8 cellular contexts compared by ENCODE assay signal in the genomic region with DNA sequence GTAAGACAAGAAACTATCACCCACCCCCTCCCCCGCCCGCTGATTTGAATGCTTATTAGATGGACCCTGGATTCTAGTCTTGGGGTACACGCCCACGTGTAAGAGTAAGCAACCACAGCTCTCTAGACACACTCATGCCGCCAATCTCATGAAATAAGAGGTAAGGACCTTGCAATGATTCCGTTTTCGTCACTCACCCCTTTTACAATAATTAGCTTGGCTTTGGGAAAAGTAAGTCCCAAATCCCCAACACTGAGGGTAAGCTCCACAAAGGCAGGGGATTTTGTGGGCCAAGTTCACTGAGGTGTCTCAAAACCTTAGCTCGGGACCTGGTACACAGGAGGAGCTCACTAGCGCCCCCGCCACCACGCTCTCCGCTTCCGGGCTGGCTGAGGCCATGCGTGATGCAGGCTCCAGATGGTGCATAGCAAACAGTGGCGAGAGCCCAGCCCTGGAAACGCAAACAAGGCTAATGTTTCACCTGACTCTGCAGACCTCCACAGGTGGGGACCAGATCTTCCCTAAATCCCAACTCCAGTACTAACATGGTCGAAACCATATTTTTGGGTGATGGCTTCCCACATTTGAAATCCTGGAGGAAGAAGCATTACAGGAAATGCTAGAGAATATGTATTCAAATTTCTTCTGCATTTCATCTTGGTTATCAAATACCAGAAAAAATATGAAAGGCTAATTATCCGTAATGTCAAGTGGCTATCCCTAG. TPM values are rescaled to one million over a fixed set of nuclear protein-coding genes. Genes with fewer than 3 reads are reported as not detected.
DNase-seq lines count a peak whose midpoint lies in the region; ATAC-seq and TF ChIP-seq lines count a peak whose summit lies in the region.

No MANE protein-coding gene starts in this region.

- H3K9me3 ChIP-seq in uterus: no peaks in the 10 kb centered on the region

- intact Hi-C loops in left ventricle myocardium superior (cut with micrococcal nuclease) (no loop called here), uterus (cut with DNase I; ENCODE audit: low total_unique reads) (no loop called here)

- H3K27ac ChIP-seq in uterus: peak overlapping the region; percentile 33 to 64

- no peak for TF ChIP-seq POLR2A in uterus (IDR thresholded peaks at IDR 0.05)

- no peaks in the 10 kb centered on the region for H3K27me3 ChIP-seq in uterus

- ATAC-seq in HG02642 (IDR thresholded peaks at IDR 0.05; ENCODE audit: poor library complexity, unreplicated experiment) (peak; percentile 78), left ventricle myocardium superior (peak; percentile 98)

- H3K4me1 ChIP-seq in uterus: no peaks in the 10 kb centered on the region

- peak; percentile 77 for DNase-seq in NCI-H1105 treated with DMSO at 0.1 percent for 48 hours (lab: John Stamatoyannopoulos, UW)
- peak; percentile 83 for DNase-seq in SW480 (ENCODE audit: low spot score)
- peak; percentile 66 for DNase-seq in amniotic epithelial cell (ENCODE audit: low read depth)
- DNase-seq in left ventricle myocardium superior: peak; percentile 89
- peak; percentile 47 for DNase-seq in pulmonary artery endothelial cell (ENCODE audit: low read depth, low spot score)
- peak; percentile 75 to 78 for DNase-seq in uterus

- H3K4me3 ChIP-seq in uterus: peak overlapping the region; percentile 31 to 48

- TF ChIP-seq CTCF in GM12872 (IDR thresholded peaks at IDR 0.05; ENCODE audit: insufficient read depth, low read depth, low read length) (peak; percentile 94), uterus (IDR thresholded peaks at IDR 0.05) (peak; percentile 36 to 78 (median 54))

- no peaks in the 10 kb centered on the region for H3K36me3 ChIP-seq in uterus

RNA-seq across cellular contexts. Expression of a gene that starts 4.1 kb away (rescaled TPM):
- total RNA-seq in left ventricle myocardium superior (1.1 TPM), pulmonary artery endothelial cell (0.33 and 0.60 TPM in 2 replicates), uterus (1 to 10 TPM in 2 of 4 donors, under 1 TPM in 1, not detected in 1; 0.51 to 6.3 (median 2.6) TPM)

Comparison
In these comparisons a context has a peak if more than half of its experiments do, and no peak if none do; other contexts are left out.
1. Peak in every context shown above with its lines: DNase-seq, ATAC-seq, H3K4me3 ChIP-seq and H3K27ac ChIP-seq.